8 cellular contexts compared by ENCODE assay signal in the genomic region with DNA sequence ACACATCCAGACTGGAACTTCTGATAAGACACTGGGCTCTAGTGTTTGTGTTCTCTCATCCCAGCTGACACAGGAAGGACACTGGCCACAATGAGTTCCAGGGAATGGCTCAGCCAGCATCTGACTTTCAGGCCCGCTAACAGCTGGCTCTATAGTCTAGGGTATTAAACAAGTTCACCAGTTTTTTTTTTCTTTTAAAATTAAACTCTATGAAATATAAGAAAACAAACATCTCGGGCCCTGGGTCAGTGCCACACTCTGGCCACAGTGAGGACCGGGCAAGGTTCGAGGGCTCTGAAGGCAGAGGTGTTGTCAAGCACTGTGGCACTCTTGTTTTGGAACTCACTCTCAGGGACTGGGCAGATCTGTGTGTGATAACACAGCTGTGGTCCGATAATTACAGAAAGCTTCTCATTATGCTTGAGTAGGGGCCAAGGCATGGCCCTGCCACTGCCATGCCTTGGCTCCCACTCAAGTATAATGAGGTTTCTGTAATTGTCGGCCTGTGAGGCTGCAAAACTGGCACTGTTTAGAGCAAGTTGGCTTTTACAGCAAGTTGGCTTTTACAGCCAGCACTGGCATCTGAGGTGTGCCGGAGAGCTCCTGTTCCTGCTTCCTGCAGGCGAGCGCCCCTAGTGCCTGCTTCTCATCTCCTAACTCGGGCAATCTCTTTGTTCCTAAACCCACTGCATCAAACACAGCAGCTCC.
DNase-seq lines count a peak whose midpoint lies in the region; ATAC-seq and TF ChIP-seq lines count a peak whose summit lies in the region.

No MANE protein-coding gene starts in this region.

- H3K27ac Mint-ChIP-seq in CD8-positive, alpha-beta T cell: no peak overlapping the region
- H3K27ac Mint-ChIP-seq in brain: peak overlapping the region; percentile 71 to 89 (median 84)

- peak; percentile 27 for TF ChIP-seq CTCF in CD8-positive, alpha-beta T cell (IDR thresholded peaks at IDR 0.05)
- TF ChIP-seq CTCF in brain (conservative IDR thresholded peaks at IDR 0.05): peak; percentile 53 to 76

- intact Hi-C loops in CD8-positive, alpha-beta T cell (cut with DNase I, micrococcal nuclease): no loop called here

- H3K9me3 Mint-ChIP-seq in CD8-positive, alpha-beta T cell: no peaks in the 10 kb centered on the region
- H3K9me3 Mint-ChIP-seq in brain: no peaks in the 10 kb centered on the region

- no peak overlapping the region for H3K27ac ChIP-seq in CD8-positive, alpha-beta T cell (ENCODE audit: low read depth, low read length)

- CTCF ChIA-PET in CD8-positive, alpha-beta T cell (lab: Charles Lee): interaction anchor here (0.5 to 1.7 kb wide), 5 partner anchors 17 to 917 kb away, joined by 3 to 4 read pairs (median 3); no protein-coding TSS in a partner anchor

- H3K9me3 ChIP-seq in CD8-positive, alpha-beta T cell (ENCODE audit: low read length): no peaks in the 10 kb centered on the region

- no peaks in the 10 kb centered on the region for H3K27me3 ChIP-seq in CD8-positive, alpha-beta T cell (ENCODE audit: insufficient read depth, low read length)

- DNase-seq in CD8-positive, alpha-beta T cell: peak in 6 of 7 experiments; percentile 5 to 69 (median 34)
- DNase-seq in T follicular helper cell (ENCODE audit: low read depth): peak; percentile 7
- DNase-seq in kidney tubule cell (ENCODE audit: low spot score): peak; percentile 75
- peak; percentile 19 for DNase-seq in stimulated activated CD4-positive, alpha-beta T cell treated with anti-CD3 and anti-CD28 coated beads, Interleukin-2, amount 100 ng/mL, for 4 hours (ENCODE audit: low read depth)

- no peaks in the 10 kb centered on the region for H3K4me1 ChIP-seq in CD8-positive, alpha-beta T cell (ENCODE audit: insufficient read depth, low read length)

- H3K4me1 Mint-ChIP-seq in CD8-positive, alpha-beta T cell (ENCODE audit: low read depth): peaks cover 4% of the 10 kb centered on the region
- H3K4me1 Mint-ChIP-seq in brain: peaks cover 49% of the 10 kb centered on the region

- H3K4me3 Mint-ChIP-seq in CD8-positive, alpha-beta T cell: no peak overlapping the region
- H3K4me3 Mint-ChIP-seq in brain: peak overlapping the region in 3 of 5 experiments; percentile 8 to 54 (median 25)

- POLR2A ChIA-PET in CD8-positive, alpha-beta T cell (lab: Charles Lee): no interaction called here

- H3K4me3 ChIP-seq in CD8-positive, alpha-beta T cell (ENCODE audit: low read depth, low read length): no peak overlapping the region

- no peaks in the 10 kb centered on the region for H3K27me3 Mint-ChIP-seq in CD8-positive, alpha-beta T cell (ENCODE audit: low read depth)
- no peaks in the 10 kb centered on the region for H3K27me3 Mint-ChIP-seq in brain

- ATAC-seq in CD8-positive, alpha-beta T cell: peak; percentile 34
- peak; percentile 74 for ATAC-seq in HG02885 (IDR thresholded peaks at IDR 0.05; ENCODE audit: poor library complexity, unreplicated experiment)
- no peak for ATAC-seq in GM19324 (IDR thresholded peaks at IDR 0.05; ENCODE audit: low FRiP score, unreplicated experiment)
- ATAC-seq in HG02870 (IDR thresholded peaks at IDR 0.05; ENCODE audit: unreplicated experiment): no peak

- H3K36me3 ChIP-seq in CD8-positive, alpha-beta T cell (ENCODE audit: insufficient read depth, low read length): no peaks in the 10 kb centered on the region

- H3K36me3 Mint-ChIP-seq in CD8-positive, alpha-beta T cell: no peaks in the 10 kb centered on the region
- no peaks in the 10 kb centered on the region for H3K36me3 Mint-ChIP-seq in brain

Comparison
In these comparisons a context has a peak if more than half of its experiments do, and no peak if none do; other contexts are left out.
1. ATAC-seq: peak in CD8-positive, alpha-beta T cell (single experiment) and HG02885 (single experiment); none in GM19324 (single experiment) and HG02870 (single experiment).
2. DNase-seq: peak in every context shown above with its lines; median percentile 75 in kidney tubule cell; 34 in CD8-positive, alpha-beta T cell; 19 in stimulated activated CD4-positive, alpha-beta T cell treated with anti-CD3 and anti-CD28 coated beads, Interleukin-2, amount 100 ng/mL, for 4 hours; 7 in T follicular helper cell.